8 cellular contexts compared by ENCODE assay signal in genomic region chr17:45021607-45022287, GRCh38. TPM values are rescaled to one million over a fixed set of nuclear protein-coding genes. Genes with fewer than 3 reads are reported as not detected.
DNase-seq lines count a peak whose midpoint lies in the region; ATAC-seq and TF ChIP-seq lines count a peak whose summit lies in the region.

No MANE protein-coding gene starts in this region.

- H3K4me3 ChIP-seq in fibroblast of pulmonary artery (replicated peaks; ENCODE audit: low read depth, low read length) = peak overlapping the region; percentile 28
- peak overlapping the region; percentile 39 to 73 (median 57) for H3K4me3 ChIP-seq in subcutaneous abdominal adipose tissue (ENCODE audit: low read depth in 1 of 5, low read length in 5 of 5)

- peaks cover 5 to 43% (median 40%) of the 10 kb centered on the region in 5 donors for H3K4me1 ChIP-seq in subcutaneous abdominal adipose tissue (ENCODE audit: control insufficient read depth in 5 of 5, insufficient read depth in 5 of 5, low read length in 5 of 5)

- H3K27ac ChIP-seq in subcutaneous abdominal adipose tissue (ENCODE audit: low read depth, low read length) = peak overlapping the region; percentile 75

- H3K9ac ChIP-seq in subcutaneous abdominal adipose tissue (ENCODE audit: low read length in 5 of 5) = peak overlapping the region; percentile 48 to 91 (median 77)

- no peak overlapping the region for H3K27ac Mint-ChIP-seq in neural crest cell (ENCODE audit: unreplicated experiment)

- H3K36me3 Mint-ChIP-seq in neural crest cell (ENCODE audit: low read depth) = peaks cover 5% of the 10 kb centered on the region

- H3K4me1 Mint-ChIP-seq in neural crest cell = peaks cover 28% of the 10 kb centered on the region

- no peaks in the 10 kb centered on the region for H3K9me3 ChIP-seq in subcutaneous abdominal adipose tissue (ENCODE audit: control insufficient read depth in 5 of 5, low read length in 5 of 5)

- peak overlapping the region; percentile 76 for H3K4me3 Mint-ChIP-seq in neural crest cell

- H3K36me3 ChIP-seq in subcutaneous abdominal adipose tissue (ENCODE audit: control insufficient read depth in 5 of 5, insufficient read depth in 5 of 5, low read length in 5 of 5) = peaks cover 0 to 16% (median 12%) of the 10 kb centered on the region in 5 donors

- peaks cover 40% of the 10 kb centered on the region for H3K27me3 Mint-ChIP-seq in neural crest cell (ENCODE audit: low read depth)

- H3K27me3 ChIP-seq in subcutaneous abdominal adipose tissue (ENCODE audit: control insufficient read depth in 5 of 5, insufficient read depth in 4 of 5, low read length in 5 of 5) = peaks cover 0 to 3% (median 0%) of the 10 kb centered on the region in 5 donors

- DNase-seq in EH (ENCODE audit: low read depth) (peak; percentile 66), RKO (ENCODE audit: low spot score) (peak; percentile 37), fibroblast of pulmonary artery (ENCODE audit: low read depth) (peak; percentile 58), neural crest cell (ENCODE audit: low read depth, low spot score) (peak; percentile 68)
- peak; percentile 52 for DNase-seq in activated effector memory CD4-positive, alpha-beta T cell treated with Interleukin-2 at 50 U/mL for 16 hours

- peak; percentile 27 for TF ChIP-seq CTCF in fibroblast of pulmonary artery (IDR thresholded peaks at IDR 0.05; ENCODE audit: low read length, missing control alignments)
- peak; percentile 95 for TF ChIP-seq CTCF in neural crest cell (conservative IDR thresholded peaks at IDR 0.05)

- ATAC-seq in HG03520 (IDR thresholded peaks at IDR 0.05; ENCODE audit: unreplicated experiment) = peak; percentile 65
- ATAC-seq in GM21528 (IDR thresholded peaks at IDR 0.05; ENCODE audit: low FRiP score, unreplicated experiment) = no peak

- no peaks in the 10 kb centered on the region for H3K9me3 Mint-ChIP-seq in neural crest cell

RNA-seq across cellular contexts. Expression of gene DCAKD, which starts 29.7 kb away (rescaled TPM):
- total RNA-seq in neural crest cell = 89.6 and 91.8 TPM in 2 replicates

RNA-seq across cellular contexts. Expression of gene NMT1, which starts 39.4 kb away (rescaled TPM):
- 116 and 118 TPM in 2 replicates for total RNA-seq in neural crest cell

RNA-seq across cellular contexts. Expression of gene C1QL1, which starts 53.6 kb away (rescaled TPM):
- total RNA-seq in neural crest cell = 7.1 and 7.7 TPM in 2 replicates
